16 cellular contexts compared by ENCODE assay signal in genomic region chr15:68682906-68683490, GRCh38.
"Had no signal": no experiment of that assay in that cellular context is flagged by ENCODE, and none has a peak within 500 bp of the region (broad histone marks: within the 10 kb centered on the region; RNA-seq: fewer than 3 reads in every experiment).

No MANE protein-coding gene starts in this region.

- H3K9me3 ChIP-seq: heart right ventricle, upper lobe of left lung had no signal

- ATAC-seq: activated CD8-positive, alpha-beta T cell treated with anti-CD3 and anti-CD28 coated beads, Interleukin-2, amount 10 ng/mL, durations not matched to agents 7 days and 5 days; left lobe of liver; naive thymus-derived CD4-positive, alpha-beta T cell; SK-N-SH treated with all-trans-retinoic acid at 6 μM for 48 hours had no signal

- H3K4me1 Mint-ChIP-seq: naive thymus-derived CD4-positive, alpha-beta T cell had no signal

- H3K27me3 ChIP-seq: heart right ventricle, upper lobe of left lung had no signal

- H3K4me3 ChIP-seq: heart right ventricle, lung, upper lobe of left lung had no signal

- H3K27me3 Mint-ChIP-seq: activated naive CD8-positive, alpha-beta T cell had no signal

- H3K4me3 Mint-ChIP-seq: activated CD8-positive, alpha-beta T cell treated with anti-CD3 and anti-CD28 coated beads, Interleukin-2, amount 10 ng/mL, durations not matched to agents 7 days and 5 days; activated naive CD8-positive, alpha-beta T cell; naive thymus-derived CD4-positive, alpha-beta T cell had no signal

- H3K27ac ChIP-seq: epithelial cell of prostate, heart right ventricle, upper lobe of left lung, VCaP had no signal

- DNase-seq: activated CD4-positive, alpha-beta T cell treated with anti-CD3 and anti-CD28 coated beads for 1 hour; activated CD4-positive, alpha-beta T cell treated with anti-CD3 and anti-CD28 coated beads, Interleukin-2, amount 50 U/mL, for 1 hour; activated CD8-positive, alpha-beta T cell treated with anti-CD3 and anti-CD28 coated beads, Interleukin-2, amount 10 ng/mL, durations not matched to agents 7 days and 5 days; activated T-cell treated with anti-CD3 and anti-CD28 coated beads, Interleukin-2, amount 50 U/mL, for 1 hour; heart right ventricle; naive thymus-derived CD4-positive, alpha-beta T cell; stimulated activated CD4-positive, alpha-beta T cell treated with anti-CD3 and anti-CD28 coated beads, Interleukin-4, amount 100 ng/mL, for 24 hours; stimulated activated naive CD4-positive, alpha-beta T cell treated with Interleukin-2 at 50 U/mL for 16 hours; upper lobe of left lung had no signal

- H3K9me3 Mint-ChIP-seq: naive thymus-derived CD4-positive, alpha-beta T cell had no signal

- H3K36me3 ChIP-seq: heart right ventricle, upper lobe of left lung had no signal

- H3K36me3 Mint-ChIP-seq: activated naive CD8-positive, alpha-beta T cell; naive thymus-derived CD4-positive, alpha-beta T cell had no signal

- H3K4me1 ChIP-seq: upper lobe of left lung had no signal

- H3K27ac Mint-ChIP-seq: activated CD8-positive, alpha-beta T cell treated with anti-CD3 and anti-CD28 coated beads, Interleukin-2, amount 10 ng/mL, durations not matched to agents 7 days and 5 days; activated naive CD8-positive, alpha-beta T cell; naive thymus-derived CD4-positive, alpha-beta T cell; progenitor cell of endocrine pancreas had no signal
